ENCODE assay signal across 8 cellular contexts in the genomic region with DNA sequence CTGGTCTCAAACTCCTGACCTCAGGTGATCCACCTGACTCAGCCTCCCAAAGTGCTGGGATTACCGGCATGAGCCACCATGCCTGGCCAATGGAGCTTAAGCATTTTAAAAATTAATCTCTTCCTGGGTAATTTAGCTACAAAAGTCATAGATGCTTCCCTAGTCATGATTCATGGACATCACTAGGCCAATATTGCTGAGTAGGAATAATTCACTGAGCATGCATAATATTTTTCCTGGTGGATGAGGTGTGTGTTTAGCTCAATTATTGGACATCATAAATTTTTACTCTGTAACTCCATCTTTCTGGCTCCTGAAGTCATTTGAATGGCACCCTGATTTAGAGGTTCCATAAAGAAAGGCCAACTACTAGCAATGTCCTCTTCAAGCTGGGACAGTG.
"Had no signal": no experiment of that assay in that cellular context is flagged by ENCODE, and none has a peak within 500 bp of the region (broad histone marks: within the 10 kb centered on the region; RNA-seq: fewer than 3 reads in every experiment).

No MANE protein-coding gene starts in this region.

- DNase-seq: GDM1, GF-D8 had no signal

- ATAC-seq: GM12878 had no signal

- FAIRE-seq: G401.6, GM12878, GM12891, GM12892, GM18507, GM19239 had no signal

- H3K4me3 ChIP-seq: GM12878 had no signal
